Comparison of ENCODE assay signal across 19 cellular contexts in genomic region chr1:118744420-118744819, GRCh38.
"Had no signal": no experiment of that assay in that cellular context is flagged by ENCODE, and none has a peak within 500 bp of the region (broad histone marks: within the 10 kb centered on the region; RNA-seq: fewer than 3 reads in every experiment).

No MANE protein-coding gene starts in this region.

- H3K4me2 ChIP-seq: SK-N-SH had no signal

- H3K9me3 ChIP-seq: SK-N-SH had no signal

- DNase-seq: IMR-90, Karpas-422, KG1, MM.1S, NCI-H1092 treated with DMSO at 0.1 percent for 48 hours, NCI-H1436, NCI-H1930, NCI-H2081, NCI-H2107, NCI-H226, NCI-H446, NCI-H510A, NCI-H526, Right ventricle myocardium superior, RPMI8226, SIG-M5, SK-N-SH, SW 1271 had no signal

- H3K9ac ChIP-seq: SK-N-SH had no signal

- ATAC-seq: HepG2 had no signal
